ENCODE assay signal across 8 cellular contexts in genomic region chr3:159130108-159130507, GRCh38.
DNase-seq lines count a peak whose midpoint lies in the region; ATAC-seq and TF ChIP-seq lines count a peak whose summit lies in the region.

No MANE protein-coding gene starts in this region.

- peak overlapping the region; percentile 25 for H3K27ac Mint-ChIP-seq in Calu3 (ENCODE audit: unreplicated experiment)
- H3K27ac Mint-ChIP-seq in GM23338 = no peak overlapping the region

- DNase-seq in Calu3 (peak; percentile 63), GM23338 (ENCODE audit: low spot score) (peak; percentile 78), Panc1 (ENCODE audit: low read depth, low spot score) (peak; percentile 10), iPS-NIHi11 (ENCODE audit: low spot score) (peak; percentile 25), tibial nerve (ENCODE audit: low spot score in 2 of 2) (no peak), hippocampal formation (lab: John Stamatoyannopoulos, UW) (no peak)

- WGBS in tibial nerve, 2 donors = 26 to 30% methylated on average over 1 of the region's 1 CpG

- H2AFZ ChIP-seq in GM23338 = no peak overlapping the region

- no peak overlapping the region for H3K27ac ChIP-seq in GM23338 (ENCODE audit: low read depth)
- no peak overlapping the region for H3K27ac ChIP-seq in Panc1 (ENCODE audit: low read length)
- no peak overlapping the region for H3K27ac ChIP-seq in tibial nerve

- intact Hi-C loops in Calu3 (cut with micrococcal nuclease; ENCODE audit: unreplicated experiment) = loop anchor here (1.0 kb wide), 1 partner anchor 122 kb away; no protein-coding TSS in a partner anchor
- intact Hi-C loops in Panc1 (cut with micrococcal nuclease; ENCODE audit: unreplicated experiment) = no loop called here

- no peak overlapping the region for H3K4me2 ChIP-seq in GM23338

- no peak overlapping the region for H3K4me3 ChIP-seq in GM23338
- no peak overlapping the region for H3K4me3 ChIP-seq in Panc1 (ENCODE audit: low read depth in 2 of 2, low read length in 2 of 2)
- no peak overlapping the region for H3K4me3 ChIP-seq in tibial nerve

- BruUV-seq in Calu3 (replicated peaks; lab: Mats Ljungman, UMichigan) (no TSS peak), Panc1 (replicated peaks; lab: Mats Ljungman, UMichigan) (no TSS peak)

- TF ChIP-seq EP300 in tibial nerve (IDR thresholded peaks at IDR 0.05) = no peak

- no peaks in the 10 kb centered on the region for H3F3A ChIP-seq in GM23338 (replicated peaks; ENCODE audit: low read depth)

- no peaks in the 10 kb centered on the region for H4K20me1 ChIP-seq in GM23338 (replicated peaks; ENCODE audit: insufficient read depth)

- H3K4me3 Mint-ChIP-seq in Calu3 (ENCODE audit: low read depth, unreplicated experiment) (no peak overlapping the region), GM23338 (no peak overlapping the region)

- in situ Hi-C loops in Panc1 (cut with HindIII; ENCODE audit: low pct_unique_long_range_greater_than_20kb, low sequenced_read_pairs) = no loop called here

- ATAC-seq in GM23338 = peak; percentile 84
- no peak for ATAC-seq in Panc1
- ATAC-seq in HG02642 (IDR thresholded peaks at IDR 0.05; ENCODE audit: poor library complexity, unreplicated experiment) = no peak
- ATAC-seq in HG02623 (IDR thresholded peaks at IDR 0.05; ENCODE audit: unreplicated experiment) = no peak

- no peaks in the 10 kb centered on the region for H3K9me3 Mint-ChIP-seq in Calu3 (ENCODE audit: low read depth, unreplicated experiment)
- H3K9me3 Mint-ChIP-seq in GM23338 = no peaks in the 10 kb centered on the region

- no peaks in the 10 kb centered on the region for H3K27me3 Mint-ChIP-seq in Calu3 (ENCODE audit: unreplicated experiment)
- H3K27me3 Mint-ChIP-seq in GM23338 (ENCODE audit: insufficient read depth, low read depth, poor library complexity) = no peaks in the 10 kb centered on the region

- CTCF ChIA-PET in Calu3 (lab: Charles Lee) = interaction anchor here (1.0 to 3.0 kb wide), 2 partner anchors 61 to 122 kb away, joined by 3 to 10 read pairs; no protein-coding TSS in a partner anchor
- CTCF ChIA-PET in Panc1 (lab: Charles Lee) = no interaction called here

- peaks cover 47% of the 10 kb centered on the region for H3K4me1 Mint-ChIP-seq in Calu3 (ENCODE audit: low read depth, unreplicated experiment)
- no peaks in the 10 kb centered on the region for H3K4me1 Mint-ChIP-seq in GM23338

- POLR2A ChIA-PET in Panc1 (lab: Charles Lee) = no interaction called here

- H3K27me3 ChIP-seq in GM23338 (ENCODE audit: insufficient read depth) (no peaks in the 10 kb centered on the region), Panc1 (ENCODE audit: control insufficient read depth, insufficient read depth, low read length) (no peaks in the 10 kb centered on the region), tibial nerve (no peaks in the 10 kb centered on the region)

- peaks cover 5% of the 10 kb centered on the region for H3K36me3 Mint-ChIP-seq in Calu3 (ENCODE audit: insufficient read depth, unreplicated experiment)
- no peaks in the 10 kb centered on the region for H3K36me3 Mint-ChIP-seq in GM23338 (ENCODE audit: low read depth)

- no peaks in the 10 kb centered on the region for H3K4me1 ChIP-seq in GM23338 (ENCODE audit: insufficient read depth)
- H3K4me1 ChIP-seq in Panc1 (ENCODE audit: control insufficient read depth, insufficient read depth, low read length) = no peaks in the 10 kb centered on the region
- peaks cover 0 to 12% (median 0%) of the 10 kb centered on the region in 4 donors for H3K4me1 ChIP-seq in tibial nerve

- H3K36me3 ChIP-seq in GM23338 (ENCODE audit: insufficient read depth) = no peaks in the 10 kb centered on the region
- no peaks in the 10 kb centered on the region for H3K36me3 ChIP-seq in Panc1 (ENCODE audit: control insufficient read depth, insufficient read depth, low read length)
- no peaks in the 10 kb centered on the region for H3K36me3 ChIP-seq in tibial nerve

- no peaks in the 10 kb centered on the region for H3K9me3 ChIP-seq in Panc1 (ENCODE audit: control insufficient read depth, insufficient read depth, low read depth, low read length)
- H3K9me3 ChIP-seq in tibial nerve = no peaks in the 10 kb centered on the region

- H3K9me2 ChIP-seq in GM23338 (ENCODE audit: insufficient read depth) = no peaks in the 10 kb centered on the region; the same call in 1 of the 2 replicates

- TF ChIP-seq POLR2A in tibial nerve (IDR thresholded peaks at IDR 0.05) = no peak

- no peaks in the 10 kb centered on the region for H3K79me2 ChIP-seq in GM23338 (replicated peaks; ENCODE audit: insufficient read depth)

- TF ChIP-seq CTCF in Calu3 (IDR thresholded peaks at IDR 0.05; ENCODE audit: unreplicated experiment) = peak; percentile 34
- TF ChIP-seq CTCF in GM23338 (conservative IDR thresholded peaks at IDR 0.05; ENCODE audit: low read depth in 2 of 2) = peak; percentile 81 to 86
- TF ChIP-seq CTCF in Panc1 (IDR thresholded peaks at IDR 0.05) = peak; percentile 65
- no peak for TF ChIP-seq CTCF in tibial nerve (IDR thresholded peaks at IDR 0.05)

TF ChIP-seq in GM23338, 12 proteins besides CTCF, POLR2A, EP300 and RAD21 (continues in another document):
- TF ChIP-seq ZNF331 (CRISPR knock-in tag; IDR thresholded peaks at IDR 0.05; ENCODE audit: low read depth) (no peak), JUNB (IDR thresholded peaks at IDR 0.05; ENCODE audit: unreplicated experiment) (no peak), ZNF114 (CRISPR knock-in tag; IDR thresholded peaks at IDR 0.05) (no peak), STAT1 (IDR thresholded peaks at IDR 0.05; ENCODE audit: unreplicated experiment) (no peak), REST (IDR thresholded peaks at IDR 0.05; ENCODE audit: unreplicated experiment) (no peak), ETS1 (IDR thresholded peaks at IDR 0.05) (no peak)

Comparison
In these comparisons a context has a peak if more than half of its experiments do, and no peak if none do; other contexts are left out.
1. DNase-seq: peak in Calu3 (single experiment), GM23338 (single experiment), Panc1 (single experiment) and iPS-NIHi11 (single experiment); none in tibial nerve (0 of 2) and hippocampal formation (0 of 2).
2. CTCF ChIP-seq: peak in Calu3 (single experiment), GM23338 (2 of 2) and Panc1 (single experiment); none in tibial nerve (0 of 5).